8 cellular contexts compared by ENCODE assay signal in the genomic region with DNA sequence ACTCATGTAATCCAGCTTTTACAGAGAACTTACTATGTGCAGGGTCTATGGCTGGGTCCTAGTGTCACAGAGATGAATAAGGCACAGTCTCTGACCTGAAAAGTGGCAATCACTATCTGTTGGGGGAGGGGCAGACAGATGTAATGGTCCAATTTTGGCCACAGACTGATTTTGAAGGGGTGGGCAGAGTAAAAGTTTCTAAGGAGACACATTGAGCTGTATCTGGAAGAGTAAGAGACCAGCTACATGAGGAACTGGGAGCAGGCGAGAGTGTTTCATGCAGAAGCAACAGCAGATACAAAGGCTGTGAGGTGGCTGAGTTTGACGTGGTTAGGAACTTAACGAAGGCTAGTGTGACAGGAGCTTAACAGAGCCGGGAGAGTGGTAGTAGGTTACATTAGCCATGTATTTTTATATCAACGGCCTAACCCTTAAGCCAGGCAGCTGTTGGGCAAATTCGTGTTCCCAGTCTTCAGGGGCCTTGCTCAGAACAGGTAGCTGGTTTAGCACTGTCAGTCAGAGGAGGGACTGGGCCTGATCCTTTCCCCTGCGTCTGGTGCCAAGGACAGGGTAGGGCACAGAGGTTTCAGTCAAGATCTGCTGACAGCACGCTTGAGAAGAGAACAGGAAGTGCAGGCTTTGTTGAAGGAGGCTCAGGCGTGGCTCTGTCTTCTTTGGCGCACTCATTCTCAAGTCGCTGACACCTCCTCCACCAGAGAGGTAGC. TPM values are rescaled to one million over a fixed set of nuclear protein-coding genes. Genes with fewer than 3 reads are reported as not detected.
DNase-seq lines count a peak whose midpoint lies in the region; ATAC-seq and TF ChIP-seq lines count a peak whose summit lies in the region.

No MANE protein-coding gene starts in this region.

- BruUV-seq in Panc1 (replicated peaks; lab: Mats Ljungman, UMichigan): no TSS peak

- peaks cover 36% of the 10 kb centered on the region for H3K4me1 ChIP-seq in Panc1 (ENCODE audit: control insufficient read depth, insufficient read depth, low read length)
- H3K4me1 ChIP-seq in left lung: peaks cover 27 to 45% of the 10 kb centered on the region in 2 donors

- peaks cover 49% of the 10 kb centered on the region for H3K4me1 Mint-ChIP-seq in activated naive CD4-positive, alpha-beta T cell treated with anti-CD3 and anti-CD28 coated beads for 36 hours (ENCODE audit: low read depth)

- H3K27ac Mint-ChIP-seq in activated naive CD4-positive, alpha-beta T cell treated with anti-CD3 and anti-CD28 coated beads for 36 hours: peak overlapping the region; percentile 98

- in situ Hi-C loops in Panc1 (cut with HindIII; ENCODE audit: low pct_unique_long_range_greater_than_20kb, low sequenced_read_pairs): no loop called here

- H3K4me3 Mint-ChIP-seq in activated naive CD4-positive, alpha-beta T cell treated with anti-CD3 and anti-CD28 coated beads for 36 hours: peak overlapping the region; percentile 88

- CTCF ChIA-PET in Panc1 (lab: Charles Lee): interaction anchor here (0.6 to 2.9 kb wide), 22 partner anchors 10 to 449 kb away, joined by 3 to 62 read pairs (median 4); partner anchors contain the start of genes PGAP2 and RHOG
- CTCF ChIA-PET in activated naive CD4-positive, alpha-beta T cell treated with anti-CD3 and anti-CD28 coated beads for 36 hours (lab: Charles Lee): interaction anchor here (0.5 to 23.9 kb wide), 57 partner anchors 13 to 240 kb away, joined by 3 to 573 read pairs (median 5); partner anchors contain the start of genes PGAP2, RHOG and RRM1

- H3K9me3 Mint-ChIP-seq in activated naive CD4-positive, alpha-beta T cell treated with anti-CD3 and anti-CD28 coated beads for 36 hours: no peaks in the 10 kb centered on the region

- POLR2A ChIA-PET in Panc1 (lab: Charles Lee): interaction anchor here (0.7 to 0.8 kb wide), 2 partner anchors 12 to 41 kb away, joined by 5 to 7 read pairs; no protein-coding TSS in a partner anchor

- ATAC-seq in GM18519 (IDR thresholded peaks at IDR 0.05; ENCODE audit: low FRiP score, unreplicated experiment) (peak; percentile 29), HG02943 (IDR thresholded peaks at IDR 0.05; ENCODE audit: low read depth, unreplicated experiment) (peak; percentile 43), Panc1 (no peak), left lung (peak; percentile 16)

- H3K9me3 ChIP-seq in Panc1 (ENCODE audit: control insufficient read depth, insufficient read depth, low read depth, low read length): no peaks in the 10 kb centered on the region
- no peaks in the 10 kb centered on the region for H3K9me3 ChIP-seq in left lung

- intact Hi-C loops in Panc1 (cut with micrococcal nuclease; ENCODE audit: unreplicated experiment) (loop anchor here (10.0 kb wide), 1 partner anchor 449 kb away; no protein-coding TSS in a partner anchor), left lung (cut with DNase I) (no loop called here)
- intact Hi-C loops in activated naive CD4-positive, alpha-beta T cell treated with anti-CD3 and anti-CD28 coated beads for 36 hours (cut with micrococcal nuclease): loop anchor here (1.0 kb wide), 11 partner anchors 13 to 240 kb away; partner anchors contain the start of gene RRM1

- H3K27me3 ChIP-seq in Panc1 (ENCODE audit: control insufficient read depth, insufficient read depth, low read length) (no peaks in the 10 kb centered on the region), left lung (no peaks in the 10 kb centered on the region)

- DNase-seq in Panc1 (ENCODE audit: low read depth, low spot score): no peak
- DNase-seq in activated naive CD4-positive, alpha-beta T cell treated with anti-CD3 and anti-CD28 coated beads for 36 hours: peak; percentile 85
- peak in 1 of 2 donors; percentile 64 for DNase-seq in left lung
- DNase-seq in stimulated activated CD8-positive, alpha-beta memory T cell treated with anti-CD3 and anti-CD28 coated beads, Interleukin-15, amount 100 ng/mL, for 24 hours (ENCODE audit: low read depth): peak; percentile 21
- DNase-seq in mesenteric fat pad (ENCODE audit: low spot score): no peak
- DNase-seq in kidney tubule cell (ENCODE audit: low spot score): no peak

- H3K36me3 ChIP-seq in Panc1 (ENCODE audit: control insufficient read depth, insufficient read depth, low read length) (no peaks in the 10 kb centered on the region), left lung (no peaks in the 10 kb centered on the region)

- H3K4me3 ChIP-seq in Panc1 (ENCODE audit: low read depth in 2 of 2, low read length in 2 of 2): peak overlapping the region in 1 of 2 experiments; percentile 86; a peak in 2 of 4 replicates
- H3K4me3 ChIP-seq in left lung: peak overlapping the region in 1 of 2 donors; percentile 92

- no peaks in the 10 kb centered on the region for H3K27me3 Mint-ChIP-seq in activated naive CD4-positive, alpha-beta T cell treated with anti-CD3 and anti-CD28 coated beads for 36 hours (ENCODE audit: low read depth)

- H3K27ac ChIP-seq in Panc1 (ENCODE audit: low read length) (peak overlapping the region; percentile 87), left lung (peak overlapping the region; percentile 98)

- peaks cover 3% of the 10 kb centered on the region for H3K36me3 Mint-ChIP-seq in activated naive CD4-positive, alpha-beta T cell treated with anti-CD3 and anti-CD28 coated beads for 36 hours (ENCODE audit: low read depth)

- TF ChIP-seq CTCF in Panc1 (IDR thresholded peaks at IDR 0.05) (no peak), left lung (IDR thresholded peaks at IDR 0.05) (no peak)

RNA-seq across cellular contexts. Expression of gene STIM1, which starts 1.4 kb away (rescaled TPM):
- total RNA-seq in Panc1 (2021; ENCODE audit: unreplicated experiment) (93.6 TPM), left lung (10 to 100 TPM; 50.9 to 52.9 TPM), mesenteric fat pad (125 TPM)
- 82.7 TPM for polyA plus RNA-seq in Panc1 (2012; ENCODE audit: insufficient read length)
- total RNA-seq in activated naive CD4-positive, alpha-beta T cell treated with anti-CD3 and anti-CD28 coated beads for 36 hours: 10 to 100 TPM; 62.9 to 68.5 TPM

RNA-seq across cellular contexts. Expression of gene RHOG, which starts 13.3 kb away (rescaled TPM):
- total RNA-seq in Panc1 (2021; ENCODE audit: unreplicated experiment) (156 TPM), left lung (100 to 1,000 TPM in 1 of 2 donors, 10 to 100 TPM in 1; 57.1 to 109 TPM), mesenteric fat pad (83.3 TPM)
- 219 TPM for polyA plus RNA-seq in Panc1 (2012; ENCODE audit: insufficient read length)
- total RNA-seq in activated naive CD4-positive, alpha-beta T cell treated with anti-CD3 and anti-CD28 coated beads for 36 hours: 100 to 1,000 TPM; 142 TPM

RNA-seq across cellular contexts. Expression of gene PGAP2, which starts 45.7 kb away (rescaled TPM):
- total RNA-seq in Panc1 (2021; ENCODE audit: unreplicated experiment) (72.2 TPM), left lung (10 to 100 TPM; 19.5 to 26.5 TPM), mesenteric fat pad (8.3 TPM)
- polyA plus RNA-seq in Panc1 (2012; ENCODE audit: insufficient read length): 95.3 TPM
- total RNA-seq in activated naive CD4-positive, alpha-beta T cell treated with anti-CD3 and anti-CD28 coated beads for 36 hours: 10 to 100 TPM; 38.9 to 40.8 TPM

RNA-seq across cellular contexts. Expression of gene NUP98, which starts 56.7 kb away (rescaled TPM):
- total RNA-seq in Panc1 (2021; ENCODE audit: unreplicated experiment): 244 TPM
- 150 TPM for polyA plus RNA-seq in Panc1 (2012; ENCODE audit: insufficient read length)
- 10 to 100 TPM; 90.8 to 97.6 TPM for total RNA-seq in activated naive CD4-positive, alpha-beta T cell treated with anti-CD3 and anti-CD28 coated beads for 36 hours
- 10 to 100 TPM; 59.9 to 66.8 TPM for total RNA-seq in left lung
- 78.7 TPM for total RNA-seq in mesenteric fat pad

Comparison
In these comparisons a context has a peak if more than half of its experiments do, and no peak if none do; other contexts are left out.
1. DNase-seq: peak in activated naive CD4-positive, alpha-beta T cell treated with anti-CD3 and anti-CD28 coated beads for 36 hours (single experiment) and stimulated activated CD8-positive, alpha-beta memory T cell treated with anti-CD3 and anti-CD28 coated beads, Interleukin-15, amount 100 ng/mL, for 24 hours (single experiment); none in Panc1 (single experiment), mesenteric fat pad (single experiment) and kidney tubule cell (single experiment).
2. intact Hi-C loops: an anchor here in Panc1 (10.0 kb wide) and activated naive CD4-positive, alpha-beta T cell treated with anti-CD3 and anti-CD28 coated beads for 36 hours (1.0 kb wide); none called in left lung.